Comparison of ENCODE assay signal across 21 cellular contexts in genomic region chr3:31291818-31292217, GRCh38.
"Had no signal": no experiment of that assay in that cellular context is flagged by ENCODE, and none has a peak within 500 bp of the region (broad histone marks: within the 10 kb centered on the region; RNA-seq: fewer than 3 reads in every experiment).

No MANE protein-coding gene starts in this region.

- DNase-seq: cortex of kidney; dorsolateral prefrontal cortex; effector CD8-positive, alpha-beta T cell; left colon; left ventricle myocardium superior; mesendoderm; naive thymus-derived CD4-positive, alpha-beta T cell; psoas muscle; retina; stimulated activated CD4-positive, alpha-beta T cell treated with anti-CD3 and anti-CD28 coated beads, Interleukin-2, amount 100 ng/mL, for 24 hours; stimulated activated naive CD4-positive, alpha-beta T cell; stomach; substantia nigra; upper lobe of left lung; uterus had no signal

- H3K9me3 ChIP-seq: esophagus muscularis mucosa, gastroesophageal sphincter, neutrophil, psoas muscle, stomach, thoracic aorta, upper lobe of left lung, uterus had no signal

- ATAC-seq: gastroesophageal sphincter; left colon; left ventricle myocardium superior; naive thymus-derived CD4-positive, alpha-beta T cell; psoas muscle; sciatic nerve had no signal

- H3K4me1 ChIP-seq: psoas muscle, uterus had no signal

- H3K27ac ChIP-seq: dorsolateral prefrontal cortex, esophagus muscularis mucosa, gastroesophageal sphincter, neutrophil, psoas muscle, stomach, thoracic aorta, upper lobe of left lung, uterus had no signal

- H3K27me3 ChIP-seq: esophagus muscularis mucosa, gastroesophageal sphincter, neutrophil, stomach, upper lobe of left lung, uterus had no signal

- H3K4me3 ChIP-seq: dorsolateral prefrontal cortex, esophagus muscularis mucosa, gastroesophageal sphincter, lung, psoas muscle, stomach, thoracic aorta, upper lobe of left lung, uterus had no signal

- H3K36me3 ChIP-seq: esophagus muscularis mucosa, gastroesophageal sphincter, neutrophil, stomach, thoracic aorta, upper lobe of left lung, uterus had no signal
